1 cellular context compared by ENCODE assay signal in the genomic region with DNA sequence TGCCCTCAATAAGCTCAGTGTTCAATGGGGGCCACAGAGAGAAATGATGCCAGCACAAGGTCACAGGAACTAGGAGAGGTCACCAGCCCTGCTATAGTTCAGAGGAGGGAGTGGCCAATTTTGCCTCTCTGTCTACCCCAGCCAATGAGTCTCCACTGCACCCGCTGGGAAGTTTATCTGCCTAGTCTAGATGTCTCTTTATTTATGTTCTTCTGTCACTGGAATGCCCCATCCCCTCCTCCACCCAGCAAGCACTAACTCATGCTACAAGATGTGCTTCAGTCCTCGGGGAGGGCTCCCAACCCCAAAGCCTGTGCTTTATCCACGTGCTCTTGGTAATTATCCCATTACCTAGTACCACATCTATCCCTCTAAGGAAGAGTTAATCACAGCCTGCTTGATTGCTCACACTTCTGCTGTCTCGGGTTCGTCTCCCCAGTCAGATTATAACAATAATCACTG.
TF ChIP-seq lines count a peak whose summit lies in the region.

No MANE protein-coding gene starts in this region.

TF ChIP-seq in K562, 482 proteins besides CTCF, POLR2A, EP300 and RAD21 (continued from another document and continues in another):
- TF ChIP-seq, protein P1, sequence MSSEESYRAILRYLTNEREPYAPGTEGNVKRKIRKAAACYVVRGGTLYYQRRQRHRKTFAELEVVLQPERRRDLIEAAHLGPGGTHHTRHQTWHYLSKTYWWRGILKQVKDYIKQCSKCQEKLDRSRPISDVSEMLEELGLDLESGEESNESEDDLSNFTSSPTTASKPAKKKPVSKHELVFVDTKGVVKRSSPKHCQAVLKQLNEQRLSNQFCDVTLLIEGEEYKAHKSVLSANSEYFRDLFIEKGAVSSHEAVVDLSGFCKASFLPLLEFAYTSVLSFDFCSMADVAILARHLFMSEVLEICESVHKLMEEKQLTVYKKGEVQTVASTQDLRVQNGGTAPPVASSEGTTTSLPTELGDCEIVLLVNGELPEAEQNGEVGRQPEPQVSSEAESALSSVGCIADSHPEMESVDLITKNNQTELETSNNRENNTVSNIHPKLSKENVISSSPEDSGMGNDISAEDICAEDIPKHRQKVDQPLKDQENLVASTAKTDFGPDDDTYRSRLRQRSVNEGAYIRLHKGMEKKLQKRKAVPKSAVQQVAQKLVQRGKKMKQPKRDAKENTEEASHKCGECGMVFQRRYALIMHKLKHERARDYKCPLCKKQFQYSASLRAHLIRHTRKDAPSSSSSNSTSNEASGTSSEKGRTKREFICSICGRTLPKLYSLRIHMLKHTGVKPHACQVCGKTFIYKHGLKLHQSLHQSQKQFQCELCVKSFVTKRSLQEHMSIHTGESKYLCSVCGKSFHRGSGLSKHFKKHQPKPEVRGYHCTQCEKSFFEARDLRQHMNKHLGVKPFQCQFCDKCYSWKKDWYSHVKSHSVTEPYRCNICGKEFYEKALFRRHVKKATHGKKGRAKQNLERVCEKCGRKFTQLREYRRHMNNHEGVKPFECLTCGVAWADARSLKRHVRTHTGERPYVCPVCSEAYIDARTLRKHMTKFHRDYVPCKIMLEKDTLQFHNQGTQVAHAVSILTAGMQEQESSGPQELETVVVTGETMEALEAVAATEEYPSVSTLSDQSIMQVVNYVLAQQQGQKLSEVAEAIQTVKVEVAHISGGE (CRISPR knock-in tag; IDR thresholded peaks at IDR 0.05): peak in 1 of 3 experiments; percentile 42; a peak in 2 of 6 replicates
- TF ChIP-seq CBX5 (IDR thresholded peaks at IDR 0.05; ENCODE audit: borderline replicate concordance, low read depth) (no peak), HDAC1 (IDR thresholded peaks at IDR 0.05) (peak in 1 of 2 experiments; percentile 74; a peak in 2 of 4 replicates), TSHZ1 (CRISPR knock-in tag; IDR thresholded peaks at IDR 0.05) (no peak), ZNF764 (CRISPR knock-in tag; IDR thresholded peaks at IDR 0.05; ENCODE audit: low read depth) (no peak), ARHGAP35 (IDR thresholded peaks at IDR 0.05; ENCODE audit: partially characterized antibody) (no peak), RBFOX2 (IDR thresholded peaks at IDR 0.05; ENCODE audit: low read depth, low read length) (no peak), ZSCAN29 (IDR thresholded peaks at IDR 0.05) (no peak), MYNN (IDR thresholded peaks at IDR 0.05) (no peak), MYNN (CRISPR knock-in tag; IDR thresholded peaks at IDR 0.05) (no peak), ADNP (tag; IDR thresholded peaks at IDR 0.05) (no peak), ASH1L (IDR thresholded peaks at IDR 0.05; ENCODE audit: borderline replicate concordance, low read depth, partially characterized antibody) (no peak), E2F3 (CRISPR knock-in tag; IDR thresholded peaks at IDR 0.05) (no peak), ZNF778 (CRISPR knock-in tag; IDR thresholded peaks at IDR 0.05) (no peak), HMG20A (CRISPR knock-in tag; conservative IDR thresholded peaks at IDR 0.05) (no peak), ZNF76 (CRISPR knock-in tag; IDR thresholded peaks at IDR 0.05; ENCODE audit: borderline replicate concordance) (no peak), ZBTB8A (IDR thresholded peaks at IDR 0.05; ENCODE audit: partially characterized antibody) (no peak), RUNX1 (IDR thresholded peaks at IDR 0.05; ENCODE audit: low read depth) (no peak), LEF1 (IDR thresholded peaks at IDR 0.05) (peak; percentile 94), KDM2B (CRISPR knock-in tag; IDR thresholded peaks at IDR 0.05) (no peak), TRIM24 (IDR thresholded peaks at IDR 0.05) (peak in 1 of 2 experiments; percentile 63; a peak in 2 of 4 replicates), ZFPM2 (CRISPR knock-in tag; IDR thresholded peaks at IDR 0.05) (no peak), MXI1 (IDR thresholded peaks at IDR 0.05; ENCODE audit: low read depth, low read length) (no peak), SMARCA4 (IDR thresholded peaks at IDR 0.05) (peak; percentile 71; the same call in 1 of the 2 replicates), NR2C1 (IDR thresholded peaks at IDR 0.05) (peak; percentile 45; the same call in 1 of the 2 replicates), NR2C1 (tag; IDR thresholded peaks at IDR 0.05) (no peak; the same call in 1 of the 2 replicates), ZNF511 (CRISPR knock-in tag; IDR thresholded peaks at IDR 0.05) (no peak), NR3C1 (CRISPR knock-in tag; IDR thresholded peaks at IDR 0.05) (no peak), MED1 (CRISPR knock-in tag; IDR thresholded peaks at IDR 0.05; ENCODE audit: borderline replicate concordance) (no peak), PHF20 (IDR thresholded peaks at IDR 0.05; ENCODE audit: partially characterized antibody) (no peak), ETV1 (tag; conservative IDR thresholded peaks at IDR 0.05; ENCODE audit: low read depth) (peak; percentile 29; the same call in 1 of the 2 replicates), YY1 (IDR thresholded peaks at IDR 0.05; ENCODE audit: borderline replicate concordance in 1 of 3, control insufficient read depth in 1 of 3, extremely low read depth in 1 of 3, insufficient read depth in 3 of 3, insufficient read length in 1 of 3, insufficient replicate concordance in 2 of 3, low read depth in 1 of 3, low read length in 2 of 3) (no peak), CBX3 (IDR thresholded peaks at IDR 0.05; ENCODE audit: borderline replicate concordance in 1 of 2, low read length in 2 of 2) (peak in 1 of 2 experiments; percentile 49; a peak in 2 of 3 replicates), KLF10 (CRISPR knock-in tag; IDR thresholded peaks at IDR 0.05) (no peak), EWSR1 (IDR thresholded peaks at IDR 0.05; ENCODE audit: borderline replicate concordance, low read depth, partially characterized antibody) (no peak), HSF4 (CRISPR knock-in tag; IDR thresholded peaks at IDR 0.05; ENCODE audit: borderline replicate concordance) (no peak), ZSCAN32 (CRISPR knock-in tag; IDR thresholded peaks at IDR 0.05) (no peak), NFRKB (IDR thresholded peaks at IDR 0.05; ENCODE audit: low read depth) (peak; percentile 39; the same call in 1 of the 2 replicates), CREB1 (IDR thresholded peaks at IDR 0.05) (peak; percentile 44; the same call in 1 of the 2 replicates), CREB1 (CRISPR knock-in tag; IDR thresholded peaks at IDR 0.05) (no peak), KLF13 (tag; IDR thresholded peaks at IDR 0.05; ENCODE audit: borderline replicate concordance, low read depth) (no peak), MAX (CRISPR knock-in tag; IDR thresholded peaks at IDR 0.05) (peak; percentile 58), KDM5B (IDR thresholded peaks at IDR 0.05; ENCODE audit: insufficient replicate concordance, low read depth, low read length) (no peak), CEBPG (CRISPR knock-in tag; IDR thresholded peaks at IDR 0.05) (no peak), CEBPG (tag; conservative IDR thresholded peaks at IDR 0.05 in 1 of 2, IDR thresholded peaks at IDR 0.05 in 1 of 2) (no peak), ZNF707 (CRISPR knock-in tag; conservative IDR thresholded peaks at IDR 0.05) (no peak), POLR3G (IDR thresholded peaks at IDR 0.05; ENCODE audit: extremely low read depth, insufficient read length, insufficient replicate concordance) (no peak)
- TF ChIP-seq, protein P2, sequence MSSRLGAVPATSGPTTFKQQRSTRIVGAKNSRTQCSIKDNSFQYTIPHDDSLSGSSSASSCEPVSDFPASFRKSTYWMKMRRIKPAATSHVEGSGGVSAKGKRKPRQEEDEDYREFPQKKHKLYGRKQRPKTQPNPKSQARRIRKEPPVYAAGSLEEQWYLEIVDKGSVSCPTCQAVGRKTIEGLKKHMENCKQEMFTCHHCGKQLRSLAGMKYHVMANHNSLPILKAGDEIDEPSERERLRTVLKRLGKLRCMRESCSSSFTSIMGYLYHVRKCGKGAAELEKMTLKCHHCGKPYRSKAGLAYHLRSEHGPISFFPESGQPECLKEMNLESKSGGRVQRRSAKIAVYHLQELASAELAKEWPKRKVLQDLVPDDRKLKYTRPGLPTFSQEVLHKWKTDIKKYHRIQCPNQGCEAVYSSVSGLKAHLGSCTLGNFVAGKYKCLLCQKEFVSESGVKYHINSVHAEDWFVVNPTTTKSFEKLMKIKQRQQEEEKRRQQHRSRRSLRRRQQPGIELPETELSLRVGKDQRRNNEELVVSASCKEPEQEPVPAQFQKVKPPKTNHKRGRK (tag; IDR thresholded peaks at IDR 0.05): no peak
- TF ChIP-seq, protein P3, sequence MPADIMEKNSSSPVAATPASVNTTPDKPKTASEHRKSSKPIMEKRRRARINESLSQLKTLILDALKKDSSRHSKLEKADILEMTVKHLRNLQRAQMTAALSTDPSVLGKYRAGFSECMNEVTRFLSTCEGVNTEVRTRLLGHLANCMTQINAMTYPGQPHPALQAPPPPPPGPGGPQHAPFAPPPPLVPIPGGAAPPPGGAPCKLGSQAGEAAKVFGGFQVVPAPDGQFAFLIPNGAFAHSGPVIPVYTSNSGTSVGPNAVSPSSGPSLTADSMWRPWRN (IDR thresholded peaks at IDR 0.05; ENCODE audit: low read depth): peak; percentile 81
- TF ChIP-seq, protein P4, sequence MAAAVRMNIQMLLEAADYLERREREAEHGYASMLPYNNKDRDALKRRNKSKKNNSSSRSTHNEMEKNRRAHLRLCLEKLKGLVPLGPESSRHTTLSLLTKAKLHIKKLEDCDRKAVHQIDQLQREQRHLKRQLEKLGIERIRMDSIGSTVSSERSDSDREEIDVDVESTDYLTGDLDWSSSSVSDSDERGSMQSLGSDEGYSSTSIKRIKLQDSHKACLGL (CRISPR knock-in tag; IDR thresholded peaks at IDR 0.05; ENCODE audit: borderline replicate concordance, poor library complexity, severe bottlenecking): no peak
- TF ChIP-seq, protein P5, sequence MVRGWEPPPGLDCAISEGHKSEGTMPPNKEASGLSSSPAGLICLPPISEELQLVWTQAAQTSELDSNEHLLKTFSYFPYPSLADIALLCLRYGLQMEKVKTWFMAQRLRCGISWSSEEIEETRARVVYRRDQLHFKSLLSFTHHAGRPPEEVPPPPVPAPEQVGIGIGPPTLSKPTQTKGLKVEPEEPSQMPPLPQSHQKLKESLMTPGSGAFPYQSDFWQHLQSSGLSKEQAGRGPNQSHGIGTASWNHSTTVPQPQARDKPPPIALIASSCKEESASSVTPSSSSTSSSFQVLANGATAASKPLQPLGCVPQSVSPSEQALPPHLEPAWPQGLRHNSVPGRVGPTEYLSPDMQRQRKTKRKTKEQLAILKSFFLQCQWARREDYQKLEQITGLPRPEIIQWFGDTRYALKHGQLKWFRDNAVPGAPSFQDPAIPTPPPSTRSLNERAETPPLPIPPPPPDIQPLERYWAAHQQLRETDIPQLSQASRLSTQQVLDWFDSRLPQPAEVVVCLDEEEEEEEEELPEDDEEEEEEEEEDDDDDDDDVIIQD (CRISPR knock-in tag; IDR thresholded peaks at IDR 0.05): no peak
- TF ChIP-seq, protein P6, sequence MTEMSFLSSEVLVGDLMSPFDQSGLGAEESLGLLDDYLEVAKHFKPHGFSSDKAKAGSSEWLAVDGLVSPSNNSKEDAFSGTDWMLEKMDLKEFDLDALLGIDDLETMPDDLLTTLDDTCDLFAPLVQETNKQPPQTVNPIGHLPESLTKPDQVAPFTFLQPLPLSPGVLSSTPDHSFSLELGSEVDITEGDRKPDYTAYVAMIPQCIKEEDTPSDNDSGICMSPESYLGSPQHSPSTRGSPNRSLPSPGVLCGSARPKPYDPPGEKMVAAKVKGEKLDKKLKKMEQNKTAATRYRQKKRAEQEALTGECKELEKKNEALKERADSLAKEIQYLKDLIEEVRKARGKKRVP (CRISPR knock-in tag; IDR thresholded peaks at IDR 0.05): no peak
- TF ChIP-seq, protein P7, sequence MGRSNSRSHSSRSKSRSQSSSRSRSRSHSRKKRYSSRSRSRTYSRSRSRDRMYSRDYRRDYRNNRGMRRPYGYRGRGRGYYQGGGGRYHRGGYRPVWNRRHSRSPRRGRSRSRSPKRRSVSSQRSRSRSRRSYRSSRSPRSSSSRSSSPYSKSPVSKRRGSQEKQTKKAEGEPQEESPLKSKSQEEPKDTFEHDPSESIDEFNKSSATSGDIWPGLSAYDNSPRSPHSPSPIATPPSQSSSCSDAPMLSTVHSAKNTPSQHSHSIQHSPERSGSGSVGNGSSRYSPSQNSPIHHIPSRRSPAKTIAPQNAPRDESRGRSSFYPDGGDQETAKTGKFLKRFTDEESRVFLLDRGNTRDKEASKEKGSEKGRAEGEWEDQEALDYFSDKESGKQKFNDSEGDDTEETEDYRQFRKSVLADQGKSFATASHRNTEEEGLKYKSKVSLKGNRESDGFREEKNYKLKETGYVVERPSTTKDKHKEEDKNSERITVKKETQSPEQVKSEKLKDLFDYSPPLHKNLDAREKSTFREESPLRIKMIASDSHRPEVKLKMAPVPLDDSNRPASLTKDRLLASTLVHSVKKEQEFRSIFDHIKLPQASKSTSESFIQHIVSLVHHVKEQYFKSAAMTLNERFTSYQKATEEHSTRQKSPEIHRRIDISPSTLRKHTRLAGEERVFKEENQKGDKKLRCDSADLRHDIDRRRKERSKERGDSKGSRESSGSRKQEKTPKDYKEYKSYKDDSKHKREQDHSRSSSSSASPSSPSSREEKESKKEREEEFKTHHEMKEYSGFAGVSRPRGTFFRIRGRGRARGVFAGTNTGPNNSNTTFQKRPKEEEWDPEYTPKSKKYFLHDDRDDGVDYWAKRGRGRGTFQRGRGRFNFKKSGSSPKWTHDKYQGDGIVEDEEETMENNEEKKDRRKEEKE (IDR thresholded peaks at IDR 0.05; ENCODE audit: borderline replicate concordance in 1 of 2, control insufficient read depth in 1 of 2, low read depth in 2 of 2, low read length in 1 of 2): 0 out of 4 replicates have a peak, but pooled peaks of 1 of the 2 experiments have one; percentile 51
